Comparison of ENCODE assay signal across 1 cellular context in the genomic region with DNA sequence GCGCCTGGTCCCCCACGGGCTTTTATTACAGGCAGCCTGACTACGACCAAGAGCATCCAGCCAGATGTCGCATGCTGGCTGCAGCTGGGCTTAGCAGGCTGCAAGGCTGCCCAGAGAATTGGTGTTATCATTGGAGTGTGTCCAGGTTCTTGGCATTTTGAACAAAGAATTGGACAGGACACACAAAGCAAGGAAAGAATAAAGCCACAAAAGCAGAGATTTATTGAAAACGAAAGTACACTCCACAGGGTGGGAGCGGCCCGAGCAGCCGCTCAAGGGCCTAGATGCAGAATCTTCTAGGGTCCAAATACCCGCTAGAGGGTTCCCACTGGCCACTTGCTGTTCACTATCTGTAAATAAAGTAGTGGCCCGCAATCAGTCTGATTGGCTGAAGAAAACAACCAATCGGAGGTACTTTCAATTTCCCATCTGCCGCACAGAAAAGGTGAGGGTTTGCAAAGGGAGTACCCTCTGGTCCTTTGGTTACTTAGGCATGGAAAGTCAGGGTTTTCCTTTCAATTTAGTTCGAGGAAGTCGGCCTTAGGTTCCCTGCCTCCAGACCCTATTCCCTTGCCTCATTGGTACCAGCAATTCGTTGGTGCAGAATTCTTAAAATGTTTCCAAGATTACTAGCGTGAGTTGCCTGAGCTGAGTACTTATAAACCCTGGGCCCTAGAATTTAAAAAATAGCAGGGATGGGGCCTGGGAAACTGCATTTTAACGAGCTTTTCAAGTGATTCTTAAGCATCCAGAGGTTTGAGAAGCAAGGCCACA.
TF ChIP-seq lines count a peak whose summit lies in the region.

No MANE protein-coding gene starts in this region.

TF ChIP-seq in HepG2, 621 proteins besides CTCF, POLR2A, EP300 and RAD21:
- TF ChIP-seq, protein P1, sequence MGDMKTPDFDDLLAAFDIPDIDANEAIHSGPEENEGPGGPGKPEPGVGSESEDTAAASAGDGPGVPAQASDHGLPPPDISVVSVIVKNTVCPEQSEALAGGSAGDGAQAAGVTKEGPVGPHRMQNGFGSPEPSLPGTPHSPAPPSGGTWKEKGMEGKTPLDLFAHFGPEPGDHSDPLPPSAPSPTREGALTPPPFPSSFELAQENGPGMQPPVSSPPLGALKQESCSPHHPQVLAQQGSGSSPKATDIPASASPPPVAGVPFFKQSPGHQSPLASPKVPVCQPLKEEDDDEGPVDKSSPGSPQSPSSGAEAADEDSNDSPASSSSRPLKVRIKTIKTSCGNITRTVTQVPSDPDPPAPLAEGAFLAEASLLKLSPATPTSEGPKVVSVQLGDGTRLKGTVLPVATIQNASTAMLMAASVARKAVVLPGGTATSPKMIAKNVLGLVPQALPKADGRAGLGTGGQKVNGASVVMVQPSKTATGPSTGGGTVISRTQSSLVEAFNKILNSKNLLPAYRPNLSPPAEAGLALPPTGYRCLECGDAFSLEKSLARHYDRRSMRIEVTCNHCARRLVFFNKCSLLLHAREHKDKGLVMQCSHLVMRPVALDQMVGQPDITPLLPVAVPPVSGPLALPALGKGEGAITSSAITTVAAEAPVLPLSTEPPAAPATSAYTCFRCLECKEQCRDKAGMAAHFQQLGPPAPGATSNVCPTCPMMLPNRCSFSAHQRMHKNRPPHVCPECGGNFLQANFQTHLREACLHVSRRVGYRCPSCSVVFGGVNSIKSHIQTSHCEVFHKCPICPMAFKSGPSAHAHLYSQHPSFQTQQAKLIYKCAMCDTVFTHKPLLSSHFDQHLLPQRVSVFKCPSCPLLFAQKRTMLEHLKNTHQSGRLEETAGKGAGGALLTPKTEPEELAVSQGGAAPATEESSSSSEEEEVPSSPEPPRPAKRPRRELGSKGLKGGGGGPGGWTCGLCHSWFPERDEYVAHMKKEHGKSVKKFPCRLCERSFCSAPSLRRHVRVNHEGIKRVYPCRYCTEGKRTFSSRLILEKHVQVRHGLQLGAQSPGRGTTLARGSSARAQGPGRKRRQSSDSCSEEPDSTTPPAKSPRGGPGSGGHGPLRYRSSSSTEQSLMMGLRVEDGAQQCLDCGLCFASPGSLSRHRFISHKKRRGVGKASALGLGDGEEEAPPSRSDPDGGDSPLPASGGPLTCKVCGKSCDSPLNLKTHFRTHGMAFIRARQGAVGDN (CRISPR knock-in tag; IDR thresholded peaks at IDR 0.05): 0 out of 2 replicates have a peak, but pooled peaks have one; percentile 23
- TF ChIP-seq ZNF550 (CRISPR knock-in tag; IDR thresholded peaks at IDR 0.05; ENCODE audit: borderline replicate concordance) (no peak), NFYC (CRISPR knock-in tag; IDR thresholded peaks at IDR 0.05) (peak; percentile 44; the same call in 1 of the 2 replicates), ZFP82 (CRISPR knock-in tag; IDR thresholded peaks at IDR 0.05; ENCODE audit: borderline replicate concordance) (0 out of 2 replicates have a peak, but pooled peaks have one; percentile 43), NFYB (CRISPR knock-in tag; IDR thresholded peaks at IDR 0.05) (peak; percentile 61), ZBTB38 (CRISPR knock-in tag; IDR thresholded peaks at IDR 0.05) (no peak), ZNF501 (CRISPR knock-in tag; IDR thresholded peaks at IDR 0.05) (peak; percentile 21; the same call in 1 of the 2 replicates)
TF ChIP-seq in HepG2: peak in this region for 5.
